1 cellular context compared by ENCODE assay signal in the genomic region with DNA sequence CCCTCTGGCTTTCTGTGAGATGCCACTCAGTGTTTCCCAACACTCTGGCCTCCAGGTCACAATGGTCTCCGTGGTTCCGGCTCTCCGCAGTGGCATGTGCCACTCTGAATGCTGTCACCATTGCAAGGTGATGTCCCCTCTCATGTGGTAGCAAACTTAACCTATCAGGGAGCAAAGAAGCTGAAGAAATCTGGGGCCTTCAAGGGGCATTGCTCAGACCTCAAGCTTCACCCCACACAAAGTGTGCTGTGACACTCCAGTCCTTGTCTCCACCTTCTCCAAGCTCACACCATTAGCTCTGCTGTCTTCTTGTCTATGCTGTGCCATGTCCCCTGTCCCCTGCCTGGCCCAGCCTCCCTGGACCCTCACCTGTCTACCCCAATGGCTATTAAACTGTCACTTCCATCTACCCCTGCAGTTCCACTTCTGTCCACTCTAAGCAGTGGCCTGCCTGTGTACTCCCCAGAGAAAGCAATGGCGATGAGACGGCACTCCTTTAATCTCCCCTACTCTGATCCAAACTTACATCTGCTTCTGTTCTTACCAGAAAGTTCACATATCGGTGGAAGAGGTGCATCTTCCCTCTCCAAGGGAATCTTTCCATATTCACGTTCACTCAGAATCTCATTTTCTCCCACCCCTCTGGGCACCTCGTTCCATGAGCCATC.
TF ChIP-seq lines count a peak whose summit lies in the region.

No MANE protein-coding gene starts in this region.

TF ChIP-seq in GM23338, 12 proteins besides CTCF, POLR2A, EP300 and RAD21 (continued from another document):
- no peak for TF ChIP-seq ZNF462 (CRISPR knock-in tag; IDR thresholded peaks at IDR 0.05)
- TF ChIP-seq NANOG (IDR thresholded peaks at IDR 0.05; ENCODE audit: borderline replicate concordance), result no peak
- no peak for TF ChIP-seq EZH2phosphoT487 (IDR thresholded peaks at IDR 0.05; ENCODE audit: unreplicated experiment)
- no peak for TF ChIP-seq JUNB (IDR thresholded peaks at IDR 0.05; ENCODE audit: unreplicated experiment)
